Comparison of ENCODE assay signal across 25 cellular contexts in genomic region chr15:49418811-49419210, GRCh38. TPM values are rescaled to one million over a fixed set of nuclear protein-coding genes. Genes with fewer than 3 reads are reported as not detected.
DNase-seq lines count a peak whose midpoint lies in the region; ATAC-seq, FAIRE-seq and TF ChIP-seq lines count a peak whose summit lies in the region.
"Had no signal": no experiment of that assay in that cellular context is flagged by ENCODE, and none has a peak within 500 bp of the region (broad histone marks: within the 10 kb centered on the region; RNA-seq: fewer than 3 reads in every experiment).

No MANE protein-coding gene starts in this region.

- H2BK15ac ChIP-seq in IMR-90 (ENCODE audit: low read depth, low read length): peak overlapping the region; percentile 57; the same call in 1 of the 3 replicates

- TF ChIP-seq RAD21 in IMR-90 (IDR thresholded peaks at IDR 0.05; ENCODE audit: low read length): no peak

- no peak for ATAC-seq in IMR-90 (ENCODE audit: low read depth)
- ATAC-seq: A549, GM12878, GM23338, HCT116 had no signal

- WGBS in IMR-90 (ENCODE audit: extremely low coverage in 2 of 2, insufficient read length in 1 of 2), 2 experiments: no CpG with 5 or more reads among the region's 1 CpG

- intact Hi-C loops in IMR-90 (cut with micrococcal nuclease): no loop called here

- H3K79me1 ChIP-seq in IMR-90 (ENCODE audit: low read depth in 1 of 2, low read length in 2 of 2): no peaks in the 10 kb centered on the region

- CTCF ChIA-PET in IMR-90 (lab: Yijun Ruan, JAX): interaction anchor here (0.9 kb wide), 1 partner anchor 184 kb away, joined by 3 read pairs; no protein-coding TSS in a partner anchor

- H3K14ac ChIP-seq in IMR-90 (replicated peaks; ENCODE audit: low read depth, low read length): no peak overlapping the region

- H4K91ac ChIP-seq in IMR-90 (ENCODE audit: insufficient read depth, low read depth, low read length): no peak overlapping the region

- H3K27ac ChIP-seq in IMR-90 (ENCODE audit: insufficient read depth, low read length) (no peak overlapping the region), astrocyte (ENCODE audit: low read depth, low read length) (no peak overlapping the region)
- H3K27ac ChIP-seq: A549; BLaER1 treated with 17β-estradiol and CSF1 and Interleukin-3, amounts not matched to agents 10 nM and 100 nM had no signal

- H3K9me3 Mint-ChIP-seq in astrocyte (ENCODE audit: unreplicated experiment): peaks cover 3% of the 10 kb centered on the region
- H3K9me3 Mint-ChIP-seq: CD4-positive, alpha-beta T cell; CD8-positive, alpha-beta memory T cell; GM23338; H9 had no signal

- no peak overlapping the region for H2AK9ac ChIP-seq in IMR-90 (replicated peaks; ENCODE audit: low read depth, low read length, poor library complexity)

- H3K9me1 ChIP-seq in IMR-90 (ENCODE audit: insufficient read depth, low read length): no peaks in the 10 kb centered on the region

- H3K9ac ChIP-seq in IMR-90 (ENCODE audit: low read depth, low read length) (no peak overlapping the region), astrocyte (ENCODE audit: low read length) (no peak overlapping the region)
- H3K9ac ChIP-seq: BLaER1 treated with 17β-estradiol and CSF1 and Interleukin-3, amounts not matched to agents 10 nM and 100 nM had no signal

- H2AFZ ChIP-seq in IMR-90 (replicated peaks; ENCODE audit: low read length, poor library complexity) (no peak overlapping the region), astrocyte (ENCODE audit: low read depth, low read length) (no peak overlapping the region)
- H2AFZ ChIP-seq: GM23338 had no signal

- H3K4ac ChIP-seq in IMR-90 (ENCODE audit: low read depth, low read length): 0 out of 2 replicates have a peak overlapping the region, but pooled peaks have one; percentile 15

- H3K27me3 ChIP-seq in IMR-90 (ENCODE audit: control insufficient read depth, insufficient read depth, low read length) (no peaks in the 10 kb centered on the region), astrocyte (ENCODE audit: insufficient read depth, low read length) (no peaks in the 10 kb centered on the region)
- H3K27me3 ChIP-seq: BE2C; BLaER1 treated with 17β-estradiol and CSF1 and Interleukin-3, amounts not matched to agents 10 nM and 100 nM had no signal

- BruUV-seq in IMR-90 (replicated peaks; lab: Mats Ljungman, UMichigan): no TSS peak

- no peak overlapping the region for H3K23ac ChIP-seq in IMR-90 (ENCODE audit: low read depth, low read length)

- TF ChIP-seq CTCF in IMR-90 (conservative IDR thresholded peaks at IDR 0.05; ENCODE audit: low read depth, low read length) (no peak), astrocyte (IDR thresholded peaks at IDR 0.05; ENCODE audit: insufficient read depth, low read depth, low read length) (no peak)

- H4K20me1 ChIP-seq in IMR-90 (ENCODE audit: insufficient read depth, low read length) (no peaks in the 10 kb centered on the region), astrocyte (ENCODE audit: insufficient read depth, low read length) (no peaks in the 10 kb centered on the region)
- H4K20me1 ChIP-seq: BLaER1 treated with 17β-estradiol and CSF1 and Interleukin-3, amounts not matched to agents 10 nM and 100 nM had no signal

- H3K79me2 ChIP-seq in astrocyte (ENCODE audit: insufficient read depth, low read length): no peaks in the 10 kb centered on the region

- H3K4me1 ChIP-seq in IMR-90 (ENCODE audit: control insufficient read depth, insufficient read depth, low read length) (peaks cover 2% of the 10 kb centered on the region; the same call in 1 of the 2 replicates), astrocyte (ENCODE audit: insufficient read depth, low read length) (peaks cover 8% of the 10 kb centered on the region)
- H3K4me1 ChIP-seq: BE2C; BLaER1 treated with 17β-estradiol and CSF1 and Interleukin-3, amounts not matched to agents 10 nM and 100 nM had no signal

- H3K56ac ChIP-seq in IMR-90 (ENCODE audit: extremely low read depth, insufficient read depth, low read length): no peak overlapping the region

- no peak for TF ChIP-seq POLR2A in IMR-90 (IDR thresholded peaks at IDR 0.05; ENCODE audit: low read depth, low read length)

- no peak overlapping the region for H4K5ac ChIP-seq in IMR-90 (ENCODE audit: low read depth, low read length)

- POLR2A ChIA-PET in IMR-90 (lab: Charles Lee; ENCODE audit: unreplicated experiment): no interaction called here

- in situ Hi-C loops in IMR-90 (cut with MboI; ENCODE audit: low sequenced_read_pairs): loop anchor here (25.0 kb wide), 2 partner anchors 557 to 893 kb away; no protein-coding TSS in a partner anchor

- FAIRE-seq in astrocyte (lab: Jason Lieb, UNC): no peak
- FAIRE-seq: A549, D721Med, GM12878 had no signal

- H3K4me3 ChIP-seq in IMR-90 (ENCODE audit: insufficient read depth, low read depth, low read length) (no peak overlapping the region), astrocyte (ENCODE audit: insufficient read depth, low read depth, low read length) (no peak overlapping the region)
- H3K4me3 ChIP-seq: A549; BLaER1 treated with 17β-estradiol and CSF1 and Interleukin-3, amounts not matched to agents 10 nM and 100 nM; GM12878; GM23338 had no signal

- peak overlapping the region; percentile 57; the same call in 1 of the 2 replicates for H2BK120ac ChIP-seq in IMR-90 (ENCODE audit: low read depth, low read length)

- no peak overlapping the region for H2BK5ac ChIP-seq in IMR-90 (ENCODE audit: low read depth, low read length, poor library complexity, severe bottlenecking)

- 0 out of 2 replicates have a peak overlapping the region, but pooled peaks have one; percentile 31 for H3K18ac ChIP-seq in IMR-90 (ENCODE audit: low read depth, low read length)

- no peak overlapping the region; the same call in 1 of the 2 replicates for H2AK5ac ChIP-seq in IMR-90 (ENCODE audit: low read depth, low read length)

- DNase-seq in IMR-90 (no peak), astrocyte (ENCODE audit: low read depth) (peak; percentile 43), kidney glomerular epithelial cell (lab: John Stamatoyannopoulos, UW) (peak; percentile 28), renal cortical epithelial cell (ENCODE audit: low read depth) (peak; percentile 55), RPMI8226 (no peak), NOMO-1 treated with DMSO at 0.1 percent for 48 hours (lab: John Stamatoyannopoulos, UW; ENCODE audit: unreplicated experiment) (no peak), NCI-H1092 (lab: John Stamatoyannopoulos, UW) (no peak)
- DNase-seq: 8988T; ACHN; AML-193; BE2C; CD4-positive, alpha-beta T cell; CD8-positive, alpha-beta memory T cell; DMS 273 treated with DMSO at 0.1 percent for 48 hours; DMS79; EL; GDM1; H9 had no signal

- H3K4me3 Mint-ChIP-seq in astrocyte (ENCODE audit: unreplicated experiment): no peak overlapping the region
- H3K4me3 Mint-ChIP-seq: CD14-positive monocyte; CD4-positive, alpha-beta T cell; CD8-positive, alpha-beta memory T cell; GM23338; H9 had no signal

- H3K36me3 Mint-ChIP-seq in astrocyte (ENCODE audit: low read depth, unreplicated experiment): no peaks in the 10 kb centered on the region
- H3K36me3 Mint-ChIP-seq: CD14-positive monocyte had no signal

- dilution Hi-C loops in IMR-90 (cut with HindIII; ENCODE audit: low sequenced_read_pairs, unreplicated experiment): no loop called here

- H3K36me3 ChIP-seq in IMR-90 (ENCODE audit: control insufficient read depth, insufficient read depth, low read length): no peaks in the 10 kb centered on the region
- no peaks in the 10 kb centered on the region for H3K36me3 ChIP-seq in astrocyte (ENCODE audit: insufficient read depth, low read length)
- H3K36me3 ChIP-seq: BE2C; BLaER1 treated with 17β-estradiol and CSF1 and Interleukin-3, amounts not matched to agents 10 nM and 100 nM had no signal

- H3K27ac Mint-ChIP-seq in astrocyte (ENCODE audit: unreplicated experiment): no peak overlapping the region
- H3K27ac Mint-ChIP-seq: CD4-positive, alpha-beta T cell; CD8-positive, alpha-beta memory T cell; GM23338; H9 had no signal

- no peaks in the 10 kb centered on the region for H3K27me3 Mint-ChIP-seq in astrocyte (ENCODE audit: low read depth, unreplicated experiment)

- no peak overlapping the region; the same call in 1 of the 2 replicates for H2BK20ac ChIP-seq in IMR-90 (ENCODE audit: low read depth, low read length)

- H3K4me1 Mint-ChIP-seq in astrocyte (ENCODE audit: low read depth, unreplicated experiment): peaks cover 1% of the 10 kb centered on the region
- H3K4me1 Mint-ChIP-seq: CD14-positive monocyte had no signal

- no peak overlapping the region for H3K4me2 ChIP-seq in IMR-90 (ENCODE audit: low read depth, low read length)
- H3K4me2 ChIP-seq in astrocyte (ENCODE audit: low read length): no peak overlapping the region
- H3K4me2 ChIP-seq: A549; BLaER1 treated with 17β-estradiol and CSF1 and Interleukin-3, amounts not matched to agents 10 nM and 100 nM; GM23338 had no signal

- no peaks in the 10 kb centered on the region for H3K9me3 ChIP-seq in IMR-90 (ENCODE audit: control insufficient read depth, insufficient read depth, low read length)
- H3K9me3 ChIP-seq in astrocyte (ENCODE audit: insufficient read depth, low read depth, low read length): no peaks in the 10 kb centered on the region
- H3K9me3 ChIP-seq: A549; BE2C; BLaER1 treated with 17β-estradiol and CSF1 and Interleukin-3, amounts not matched to agents 10 nM and 100 nM had no signal

- H4K8ac ChIP-seq in IMR-90 (ENCODE audit: low read depth in 2 of 2, low read length in 2 of 2): peak overlapping the region in 1 of 2 experiments; percentile 57; a peak in 1 of 4 replicates

TF ChIP-seq in IMR-90, 13 proteins besides CTCF, POLR2A, EP300 and RAD21 (continues in another document):
- TF ChIP-seq CHD1 (IDR thresholded peaks at IDR 0.05; ENCODE audit: low read depth, low read length): no peak
- TF ChIP-seq MXI1 (IDR thresholded peaks at IDR 0.05; ENCODE audit: borderline replicate concordance, low read depth, low read length): no peak
- no peak for TF ChIP-seq NFE2L2 (IDR thresholded peaks at IDR 0.05; ENCODE audit: low read depth, low read length)
- no peak for TF ChIP-seq RCOR1 (IDR thresholded peaks at IDR 0.05; ENCODE audit: insufficient replicate concordance, low read length)
- no peak for TF ChIP-seq RFX5 (IDR thresholded peaks at IDR 0.05; ENCODE audit: low read depth, low read length)
- TF ChIP-seq MAFK (IDR thresholded peaks at IDR 0.05; ENCODE audit: low read depth, low read length): no peak
- no peak for TF ChIP-seq SMC3 (IDR thresholded peaks at IDR 0.05; ENCODE audit: low read depth, low read length)

RNA-seq across cellular contexts. Expression of gene FGF7, which starts 4.2 kb away (rescaled TPM):
- total RNA-seq in IMR-90 (2012; rRNA removed): 34.8 and 69.2 TPM in 2 replicates
- 19.5 and 27.3 TPM in 2 replicates for polyA plus RNA-seq in IMR-90 (2012; rRNA removed)
- polyA plus RNA-seq in IMR-90 (2012; cell fraction: cytosol; rRNA removed): 2.9 and 3.0 TPM in 2 replicates
- polyA plus RNA-seq in IMR-90 (2012; cell fraction: nucleus; rRNA removed; ENCODE audit: low replicate concordance): 0.61 and 12.9 TPM in 2 replicates
- total RNA-seq in astrocyte: 0.26 and 0.43 TPM in 2 replicates
- total RNA-seq in renal cortical epithelial cell: 0.15 TPM in 1 of 2 replicates, not detected in the other
- total RNA-seq: CD4-positive, alpha-beta T cell; CD8-positive, alpha-beta memory T cell; H9 had no signal
- polyA plus RNA-seq: A549; CD14-positive monocyte; CD8-positive, alpha-beta memory T cell; GM12878 had no signal

Comparison
In these comparisons a context has a peak if more than half of its experiments do, and no peak if none do; other contexts are left out.
1. DNase-seq: peak in astrocyte (single experiment), kidney glomerular epithelial cell (single experiment) and renal cortical epithelial cell (single experiment); none in IMR-90 (single experiment), RPMI8226 (single experiment), NOMO-1 treated with DMSO at 0.1 percent for 48 hours (single experiment) and NCI-H1092 (single experiment).
2. RNA of gene FGF7, which starts 4.2 kb away (total RNA-seq): 34.8 to 69.2 TPM in IMR-90; 0.26 to 0.43 TPM in astrocyte and 0.15 TPM in renal cortical epithelial cell; every median in the first group is over 10 times any median in the second.